In genomic region chr4:6271701-6272465, GRCh38 we compare ENCODE assay signal across 1 cellular context.
TF ChIP-seq lines count a peak whose summit lies in the region.

No MANE protein-coding gene starts in this region.

TF ChIP-seq in WTC11, 78 proteins besides CTCF, POLR2A, EP300 and RAD21 (continued from another document):
- no peak for TF ChIP-seq PRRX2 (CRISPR knock-in tag; IDR thresholded peaks at IDR 0.05)
- TF ChIP-seq NR3C1 (CRISPR knock-in tag; conservative IDR thresholded peaks at IDR 0.05; ENCODE audit: low read depth) = no peak
- no peak for TF ChIP-seq IRF2 (CRISPR knock-in tag; IDR thresholded peaks at IDR 0.05; ENCODE audit: borderline replicate concordance, low read depth)
- TF ChIP-seq GTF2I (CRISPR knock-in tag; conservative IDR thresholded peaks at IDR 0.05) = no peak
- TF ChIP-seq, protein P1, sequence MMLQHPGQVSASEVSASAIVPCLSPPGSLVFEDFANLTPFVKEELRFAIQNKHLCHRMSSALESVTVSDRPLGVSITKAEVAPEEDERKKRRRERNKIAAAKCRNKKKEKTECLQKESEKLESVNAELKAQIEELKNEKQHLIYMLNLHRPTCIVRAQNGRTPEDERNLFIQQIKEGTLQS (CRISPR knock-in tag; conservative IDR thresholded peaks at IDR 0.05) = no peak
